In genomic region chr1:21871943-21872342, GRCh38 we compare ENCODE assay signal across 17 cellular contexts. TPM values are rescaled to one million over a fixed set of nuclear protein-coding genes. Genes with fewer than 3 reads are reported as not detected.
DNase-seq lines count a peak whose midpoint lies in the region; FAIRE-seq and TF ChIP-seq lines count a peak whose summit lies in the region.
"Had no signal": no experiment of that assay in that cellular context is flagged by ENCODE, and none has a peak within 500 bp of the region (broad histone marks: within the 10 kb centered on the region; RNA-seq: fewer than 3 reads in every experiment).

No MANE protein-coding gene starts in this region.

- no peaks in the 10 kb centered on the region for H3K79me2 ChIP-seq in OCI-LY7 (ENCODE audit: insufficient read depth, low read depth, low read length)

- POLR2A ChIA-PET in OCI-LY7 (lab: Charles Lee), result no interaction called here
- POLR2A ChIA-PET in CD8-positive, alpha-beta memory T cell (lab: Charles Lee), result no interaction called here

- no peak overlapping the region for H3K4me3 ChIP-seq in OCI-LY7 (ENCODE audit: low read depth, low read length, poor library complexity, severe bottlenecking)
- H3K4me3 ChIP-seq in small intestine (ENCODE audit: low read depth in 1 of 2, low read length in 2 of 2), result no peak overlapping the region
- no peak overlapping the region for H3K4me3 ChIP-seq in testis
- no peak overlapping the region for H3K4me3 ChIP-seq in CD8-positive, alpha-beta memory T cell (ENCODE audit: low read length)
- no peak overlapping the region for H3K4me3 ChIP-seq in SJCRH30
- H3K4me3 ChIP-seq: body of pancreas, lower lobe of right lung had no signal

- H3K4me3 Mint-ChIP-seq in Calu3 (ENCODE audit: low read depth, unreplicated experiment) (peak overlapping the region; percentile 22), endothelial cell (ENCODE audit: unreplicated experiment) (peak overlapping the region; percentile 62)
- H3K4me3 Mint-ChIP-seq in CD8-positive, alpha-beta memory T cell, result no peak overlapping the region
- H3K4me3 Mint-ChIP-seq: dendritic cell treated with granulocyte-macrophage colony-stimulating factor and Interleukin-4, amounts not matched to agents 40 ng/mL and 50 ng/mL, for 4 days; naive thymus-derived CD8-positive, alpha-beta T cell had no signal

- H3K36me3 ChIP-seq in OCI-LY7 (ENCODE audit: insufficient read depth, low read length), result no peaks in the 10 kb centered on the region
- H3K36me3 ChIP-seq in small intestine (ENCODE audit: control insufficient read depth in 2 of 2, insufficient read depth in 2 of 2, low read length in 2 of 2), result peaks cover 0 to 5% of the 10 kb centered on the region in 2 donors
- no peaks in the 10 kb centered on the region for H3K36me3 ChIP-seq in testis (ENCODE audit: low read depth, missing control alignments)
- no peaks in the 10 kb centered on the region for H3K36me3 ChIP-seq in CD8-positive, alpha-beta memory T cell (ENCODE audit: insufficient read depth, low read length)
- peaks cover 80% of the 10 kb centered on the region for H3K36me3 ChIP-seq in SJCRH30

- peaks cover 18% of the 10 kb centered on the region for H3K4me1 ChIP-seq in OCI-LY7 (ENCODE audit: insufficient read depth, low read length, poor library complexity, severe bottlenecking)
- no peaks in the 10 kb centered on the region for H3K4me1 ChIP-seq in small intestine (ENCODE audit: control insufficient read depth in 2 of 2, insufficient read depth in 1 of 2, low read depth in 1 of 2, low read length in 1 of 2)
- H3K4me1 ChIP-seq in testis, result peaks cover 6% of the 10 kb centered on the region
- H3K4me1 ChIP-seq in CD8-positive, alpha-beta memory T cell (ENCODE audit: insufficient read depth, low read length), result no peaks in the 10 kb centered on the region
- H3K4me1 ChIP-seq in SJCRH30, result peaks cover 34% of the 10 kb centered on the region
- H3K4me1 ChIP-seq: lower lobe of right lung had no signal

- 68 to 82% (median 82%) methylated on average over 13 of the region's 13 CpGs for WGBS in small intestine, 3 donors
- WGBS in testis, 2 donors, result 74 to 85% methylated on average over 9 to 13 of the region's 13 CpGs

- peaks cover 88% of the 10 kb centered on the region for H3K36me3 Mint-ChIP-seq in Calu3 (ENCODE audit: insufficient read depth, unreplicated experiment)
- H3K36me3 Mint-ChIP-seq in endothelial cell (ENCODE audit: low read depth, unreplicated experiment), result peaks cover 43% of the 10 kb centered on the region
- no peaks in the 10 kb centered on the region for H3K36me3 Mint-ChIP-seq in CD8-positive, alpha-beta memory T cell

- H3K27ac Mint-ChIP-seq in Calu3 (ENCODE audit: unreplicated experiment) (peak overlapping the region; percentile 29), endothelial cell (ENCODE audit: unreplicated experiment) (peak overlapping the region; percentile 30)
- H3K27ac Mint-ChIP-seq in CD8-positive, alpha-beta memory T cell, result peak overlapping the region in 1 of 8 donors; percentile 9
- H3K27ac Mint-ChIP-seq: dendritic cell treated with granulocyte-macrophage colony-stimulating factor and Interleukin-4, amounts not matched to agents 40 ng/mL and 50 ng/mL, for 4 days; naive thymus-derived CD8-positive, alpha-beta T cell; progenitor cell of endocrine pancreas had no signal

- no peaks in the 10 kb centered on the region for H4K20me1 ChIP-seq in OCI-LY7 (ENCODE audit: insufficient read depth, low read length)

- no peaks in the 10 kb centered on the region for H3K9me3 Mint-ChIP-seq in Calu3 (ENCODE audit: low read depth, unreplicated experiment)
- no peaks in the 10 kb centered on the region for H3K9me3 Mint-ChIP-seq in endothelial cell (ENCODE audit: unreplicated experiment)
- H3K9me3 Mint-ChIP-seq in CD8-positive, alpha-beta memory T cell, result no peaks in the 10 kb centered on the region
- H3K9me3 Mint-ChIP-seq: dendritic cell treated with granulocyte-macrophage colony-stimulating factor and Interleukin-4, amounts not matched to agents 40 ng/mL and 50 ng/mL, for 4 days; naive thymus-derived CD8-positive, alpha-beta T cell had no signal

- no peak overlapping the region for H3K4me2 ChIP-seq in OCI-LY7 (ENCODE audit: low read length)

- no TSS peak for BruUV-seq in Calu3 (replicated peaks; lab: Mats Ljungman, UMichigan)
- BruUV-seq in OCI-LY7 (replicated peaks; lab: Mats Ljungman, UMichigan), result no TSS peak

- H3K9me2 ChIP-seq in OCI-LY7 (ENCODE audit: insufficient read depth, low read length), result no peaks in the 10 kb centered on the region

- H2AFZ ChIP-seq in OCI-LY7 (ENCODE audit: low read length), result no peak overlapping the region

- CTCF ChIA-PET in Calu3 (lab: Charles Lee) (no interaction called here), OCI-LY7 (lab: Charles Lee; ENCODE audit: unreplicated experiment) (no interaction called here)
- CTCF ChIA-PET in CD8-positive, alpha-beta memory T cell (lab: Charles Lee), result no interaction called here

- H3K4me1 Mint-ChIP-seq in Calu3 (ENCODE audit: low read depth, unreplicated experiment) (peaks cover 42% of the 10 kb centered on the region), endothelial cell (ENCODE audit: unreplicated experiment) (peaks cover 2% of the 10 kb centered on the region)
- no peaks in the 10 kb centered on the region for H3K4me1 Mint-ChIP-seq in CD8-positive, alpha-beta memory T cell

- DNase-seq in Calu3 (peak; percentile 71), OCI-LY7 (ENCODE audit: low spot score) (peak; percentile 32), endothelial cell (ENCODE audit: low spot score) (no peak), small intestine (peak; percentile 21), testis (no peak), D341Med (ENCODE audit: low spot score) (no peak), SJCRH30 (no peak)
- DNase-seq in CD8-positive, alpha-beta memory T cell, result no peak
- DNase-seq: activated CD4-positive, alpha-beta T cell treated with anti-CD3 and anti-CD28 coated beads for 48 hours; activated CD8-positive, alpha-beta memory T cell treated with anti-CD3 and anti-CD28 coated beads, Interleukin-2, amount 50 U/mL, for 4 hours; body of pancreas; lower lobe of right lung; naive thymus-derived CD8-positive, alpha-beta T cell; NCI-H748 treated with DMSO at 0.1 percent for 48 hours had no signal

- intact Hi-C loops in Calu3 (cut with micrococcal nuclease; ENCODE audit: unreplicated experiment), result no loop called here
- intact Hi-C loops in OCI-LY7 (cut with micrococcal nuclease; ENCODE audit: unreplicated experiment), result no loop called here
- intact Hi-C loops in testis (cut with DNase I; ENCODE audit: low total_unique reads), result no loop called here

- H3K27ac ChIP-seq in OCI-LY7 (ENCODE audit: low read depth, low read length, poor library complexity, severe bottlenecking) (no peak overlapping the region), small intestine (ENCODE audit: low read depth in 1 of 2, low read length in 1 of 2) (no peak overlapping the region), testis (no peak overlapping the region), SJCRH30 (no peak overlapping the region)
- no peak overlapping the region for H3K27ac ChIP-seq in CD8-positive, alpha-beta memory T cell (ENCODE audit: low read depth, low read length)
- H3K27ac ChIP-seq: body of pancreas, lower lobe of right lung had no signal

- no peak for TF ChIP-seq CTCF in Calu3 (IDR thresholded peaks at IDR 0.05; ENCODE audit: unreplicated experiment)
- no peak for TF ChIP-seq CTCF in OCI-LY7 (conservative IDR thresholded peaks at IDR 0.05; ENCODE audit: low read length)
- TF ChIP-seq CTCF in endothelial cell (IDR thresholded peaks at IDR 0.05; ENCODE audit: unreplicated experiment), result no peak
- no peak for TF ChIP-seq CTCF in testis (IDR thresholded peaks at IDR 0.05)

- H3K27me3 Mint-ChIP-seq in Calu3 (ENCODE audit: unreplicated experiment) (no peaks in the 10 kb centered on the region), endothelial cell (ENCODE audit: unreplicated experiment) (peaks cover 18% of the 10 kb centered on the region)
- peaks cover 3 to 7% of the 10 kb centered on the region in 2 donors for H3K27me3 Mint-ChIP-seq in CD8-positive, alpha-beta memory T cell
- H3K27me3 Mint-ChIP-seq: dendritic cell treated with granulocyte-macrophage colony-stimulating factor and Interleukin-4, amounts not matched to agents 40 ng/mL and 50 ng/mL, for 4 days; naive thymus-derived CD8-positive, alpha-beta T cell; progenitor cell of endocrine pancreas had no signal

- TF ChIP-seq POLR2A in testis (IDR thresholded peaks at IDR 0.05), result no peak

- H3K9me3 ChIP-seq in OCI-LY7 (ENCODE audit: low read length), result no peaks in the 10 kb centered on the region
- H3K9me3 ChIP-seq in small intestine (ENCODE audit: control insufficient read depth, low read depth), result no peaks in the 10 kb centered on the region
- no peaks in the 10 kb centered on the region for H3K9me3 ChIP-seq in testis
- no peaks in the 10 kb centered on the region for H3K9me3 ChIP-seq in CD8-positive, alpha-beta memory T cell (ENCODE audit: low read length)
- H3K9me3 ChIP-seq in SJCRH30 (replicated peaks), result no peaks in the 10 kb centered on the region
- H3K9me3 ChIP-seq: body of pancreas, lower lobe of right lung had no signal

- no peak for FAIRE-seq in small intestine (lab: Jason Lieb, UNC)
- FAIRE-seq: TTC549 had no signal

- no peaks in the 10 kb centered on the region for H3K27me3 ChIP-seq in small intestine (ENCODE audit: control insufficient read depth in 2 of 2, insufficient read depth in 2 of 2, low read length in 2 of 2)
- no peaks in the 10 kb centered on the region for H3K27me3 ChIP-seq in testis
- H3K27me3 ChIP-seq in CD8-positive, alpha-beta memory T cell (ENCODE audit: insufficient read depth, low read length, poor library complexity, severe bottlenecking), result no peaks in the 10 kb centered on the region
- no peaks in the 10 kb centered on the region for H3K27me3 ChIP-seq in SJCRH30
- H3K27me3 ChIP-seq: body of pancreas had no signal

RNA-seq across cellular contexts. Expression of gene LDLRAD2, which starts 59.9 kb away (rescaled TPM):
- total RNA-seq in Calu3 (2022) (0.12 TPM in 1 of 2 replicates, not detected in the other), OCI-LY7 (2022) (not detected in 2 replicates), endothelial cell (ENCODE audit: unreplicated experiment) (1.3 TPM), testis (1 to 10 TPM; 1.9 TPM)
- not detected in 2 replicates for total RNA-seq in OCI-LY7 (2014; rRNA removed; shearing (Covaris generic))
- polyA plus RNA-seq in small intestine (under 1 TPM; 0.22 to 0.85 (median 0.81) TPM), testis (ENCODE audit: insufficient read depth, low read depth, low replicate concordance) (1.3 TPM)
- not detected for total RNA-seq in CD8-positive, alpha-beta memory T cell
- not detected for polyA plus RNA-seq in CD8-positive, alpha-beta memory T cell
- total RNA-seq in SJCRH30 (2014; rRNA removed; shearing (Covaris generic)), result 0.04 TPM in 1 of 2 replicates, not detected in the other
- total RNA-seq: naive thymus-derived CD8-positive, alpha-beta T cell had no signal
- polyA plus RNA-seq: naive thymus-derived CD8-positive, alpha-beta T cell had no signal

Comparison
In these comparisons a context has a peak if more than half of its experiments do, and no peak if none do; other contexts are left out.
1. DNase-seq: peak in Calu3 (single experiment), OCI-LY7 (single experiment) and small intestine (single experiment); none in endothelial cell (single experiment), testis (single experiment), CD8-positive, alpha-beta memory T cell (0 of 5), D341Med (single experiment) and SJCRH30 (0 of 2).
2. H3K4me3 Mint-ChIP-seq: peak in Calu3 (single experiment) and endothelial cell (single experiment); none in CD8-positive, alpha-beta memory T cell (0 of 7).